Comparison of ENCODE assay signal across 14 cellular contexts in genomic region chr18:74631242-74632087, GRCh38. TPM values are rescaled to one million over a fixed set of nuclear protein-coding genes. Genes with fewer than 3 reads are reported as not detected.
A peak's percentile ranks its signal among the peaks of the same experiment; 100 is the strongest.
DNase-seq lines count a peak whose midpoint lies in the region; ATAC-seq and TF ChIP-seq lines count a peak whose summit lies in the region.
"Had no signal": no experiment of that assay in that cellular context is flagged by ENCODE, and none has a peak within 500 bp of the region (broad histone marks: within the 10 kb centered on the region; RNA-seq: fewer than 3 reads in every experiment).

No MANE protein-coding gene starts in this region.

- H3K9me2 ChIP-seq in PC-3 (replicated peaks; ENCODE audit: low read length) = no peaks in the 10 kb centered on the region

- H3K9me3 Mint-ChIP-seq in WTC11 = no peaks in the 10 kb centered on the region

- ATAC-seq in WTC11 (no peak), GM18511 (IDR thresholded peaks at IDR 0.05; ENCODE audit: unreplicated experiment) (no peak), PC-3 (no peak), GM18873 (IDR thresholded peaks at IDR 0.05; ENCODE audit: low FRiP score, unreplicated experiment) (no peak)
- ATAC-seq: Panc1 had no signal

- peak overlapping the region; percentile 70; the same call in 1 of the 2 replicates for H3K27ac Mint-ChIP-seq in WTC11

- H3K36me3 Mint-ChIP-seq in WTC11 = peaks cover 16% of the 10 kb centered on the region; the same call in 1 of the 2 replicates

- H3K79me2 ChIP-seq in PC-3 (ENCODE audit: low read length) = peaks cover 3% of the 10 kb centered on the region; the same call in 1 of the 2 replicates

- H3K9me3 ChIP-seq in PC-3 (ENCODE audit: low read length) = no peaks in the 10 kb centered on the region
- H3K9me3 ChIP-seq: right lobe of liver had no signal

- H3K27me3 ChIP-seq in PC-3 (ENCODE audit: low read length) = no peaks in the 10 kb centered on the region
- H3K27me3 ChIP-seq: right lobe of liver had no signal

- TF ChIP-seq CTCF in WTC11 (IDR thresholded peaks at IDR 0.05) (no peak), PC-3 (conservative IDR thresholded peaks at IDR 0.05; ENCODE audit: low read depth, low read length) (no peak)

- POLR2A ChIA-PET in WTC11 (lab: Charles Lee) (no interaction called here), PC-3 (lab: Charles Lee; ENCODE audit: unreplicated experiment) (no interaction called here)

- no peak overlapping the region for H3K4me2 ChIP-seq in PC-3 (ENCODE audit: low read length)

- intact Hi-C loops in PC-3 (cut with micrococcal nuclease) = no loop called here

- no peak overlapping the region for H3K9ac ChIP-seq in PC-3 (ENCODE audit: low read length)

- H3K4me3 ChIP-seq in PC-3 (ENCODE audit: low read length) = no peak overlapping the region
- H3K4me3 ChIP-seq: right lobe of liver had no signal

- no peak overlapping the region for H3K27ac ChIP-seq in PC-3 (ENCODE audit: low read length)
- H3K27ac ChIP-seq: right lobe of liver had no signal

- peaks cover 18% of the 10 kb centered on the region for H3K4me1 ChIP-seq in PC-3 (ENCODE audit: insufficient read depth, low read length)
- H3K4me1 ChIP-seq: right lobe of liver had no signal

- H3K36me3 ChIP-seq in PC-3 (ENCODE audit: low read depth, low read length) = peaks cover 9% of the 10 kb centered on the region; the same call in 1 of the 2 replicates

- H3K4me1 Mint-ChIP-seq in WTC11 = peaks cover 16% of the 10 kb centered on the region

- no peak overlapping the region for H2AFZ ChIP-seq in PC-3 (ENCODE audit: low read length)

- H3F3A ChIP-seq in PC-3 (ENCODE audit: low read length, unreplicated experiment) = no peaks in the 10 kb centered on the region

- no TSS peak for BruUV-seq in PC-3 (replicated peaks; lab: Mats Ljungman, UMichigan)

- H3K4me3 Mint-ChIP-seq in WTC11 = no peak overlapping the region

- H4K20me1 ChIP-seq in PC-3 (ENCODE audit: low read length) = no peaks in the 10 kb centered on the region

- no peaks in the 10 kb centered on the region for H3K27me3 Mint-ChIP-seq in WTC11 (ENCODE audit: low read depth)

- CTCF ChIA-PET in WTC11 (lab: Charles Lee) = no interaction called here
- CTCF ChIA-PET in PC-3 (lab: Charles Lee) = no interaction called here

- DNase-seq in AML-193 (lab: John Stamatoyannopoulos, UW) = peak; percentile 64 to 67
- DNase-seq in GM04503 (ENCODE audit: low read depth) = peak; percentile 45
- DNase-seq in WTC11 (ENCODE audit: low spot score) = no peak
- peak; percentile 81 for DNase-seq in fibroblast of peridontal ligament (ENCODE audit: extremely low read depth)
- no peak for DNase-seq in 8988T
- DNase-seq in PC-3 = no peak
- DNase-seq: activated CD4-positive, alpha-beta T cell treated with anti-CD3 and anti-CD28 coated beads for 1 hour; cerebellar nuclear complex; head of caudate nucleus; NCI-H1105 treated with DMSO at 0.1 percent for 48 hours; right lobe of liver had no signal

TF ChIP-seq in WTC11, 78 proteins besides CTCF, POLR2A, EP300 and RAD21:
- TF ChIP-seq TEAD4 (CRISPR knock-in tag; IDR thresholded peaks at IDR 0.05) = no peak
- no peak for TF ChIP-seq NFYB (CRISPR knock-in tag; conservative IDR thresholded peaks at IDR 0.05; ENCODE audit: low read depth)
- TF ChIP-seq HMGA2 (CRISPR knock-in tag; IDR thresholded peaks at IDR 0.05) = no peak
- TF ChIP-seq MYBL2 (CRISPR knock-in tag; IDR thresholded peaks at IDR 0.05) = no peak
- TF ChIP-seq ZNF219 (CRISPR knock-in tag; IDR thresholded peaks at IDR 0.05; ENCODE audit: borderline replicate concordance) = no peak
- no peak for TF ChIP-seq FOXJ3 (CRISPR knock-in tag; IDR thresholded peaks at IDR 0.05; ENCODE audit: borderline replicate concordance)
- TF ChIP-seq AFF4 (CRISPR knock-in tag; IDR thresholded peaks at IDR 0.05; ENCODE audit: borderline replicate concordance) = no peak
- TF ChIP-seq TEAD1 (CRISPR knock-in tag; IDR thresholded peaks at IDR 0.05) = no peak

RNA-seq across cellular contexts. Expression of gene ZNF407, which starts 33.8 kb away (rescaled TPM):
- 5.1 to 6.5 TPM (median 5.8 TPM) in 3 replicates for total RNA-seq in WTC11 (2021)
- 8.5 and 9.3 TPM in 2 replicates for total RNA-seq in PC-3 (2014; rRNA removed)

Comparison
In these comparisons a context has a peak if more than half of its experiments do, and no peak if none do; other contexts are left out.
1. DNase-seq: peak in AML-193 (2 of 2), GM04503 (single experiment) and fibroblast of peridontal ligament (single experiment); none in WTC11 (single experiment), 8988T (single experiment) and PC-3 (single experiment).